8 cellular contexts compared by ENCODE assay signal in the genomic region with DNA sequence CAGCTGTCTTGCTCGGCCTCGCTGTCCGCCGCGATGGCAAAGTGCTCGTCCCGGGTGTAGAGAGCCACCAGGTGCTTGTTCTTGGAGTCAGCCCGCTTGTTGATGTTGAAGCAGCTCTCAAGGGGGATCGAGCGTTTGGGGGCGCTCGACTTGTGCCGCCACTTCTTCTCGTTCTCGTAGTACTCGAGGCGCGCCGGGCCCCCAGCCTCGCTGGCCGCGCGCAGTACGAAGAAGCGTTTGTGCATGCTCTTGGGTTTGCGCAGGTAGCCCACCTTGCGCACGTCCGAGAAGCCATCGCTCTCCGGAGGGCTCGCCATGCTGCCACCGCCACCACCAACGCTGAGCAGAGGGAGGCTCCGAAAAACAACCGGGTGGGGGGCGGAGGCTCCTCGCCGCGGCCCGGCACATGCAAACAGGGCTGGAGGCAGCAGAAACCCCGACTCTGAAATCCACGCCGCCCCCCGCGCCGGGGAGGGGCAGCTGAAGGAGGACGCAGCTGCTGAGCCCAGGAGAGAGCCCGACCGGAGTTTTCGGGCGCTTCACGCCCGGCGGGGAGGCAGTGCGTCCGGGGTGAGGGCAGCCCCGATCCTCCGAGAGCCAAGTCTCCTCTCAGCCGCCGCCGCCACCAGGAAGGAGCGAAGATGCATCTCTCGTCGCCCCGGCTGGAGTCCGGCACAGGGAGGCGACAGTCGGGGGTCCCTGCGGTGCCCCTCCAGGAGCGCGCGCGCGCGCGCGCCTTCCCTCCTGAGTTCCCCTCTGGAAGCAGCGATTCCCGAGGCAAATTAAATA. TPM values are rescaled to one million over a fixed set of nuclear protein-coding genes. Genes with fewer than 3 reads are reported as not detected.
DNase-seq lines count a peak whose midpoint lies in the region; ATAC-seq and TF ChIP-seq lines count a peak whose summit lies in the region.

No MANE protein-coding gene starts in this region.

- H3K4me3 ChIP-seq in duodenal mucosa (ENCODE audit: low read depth in 1 of 2, low read length in 2 of 2) (peak overlapping the region; percentile 77 to 84), lung (peak overlapping the region; percentile 64)

- H3K36me3 ChIP-seq in duodenal mucosa (ENCODE audit: control insufficient read depth in 1 of 2, insufficient read depth in 2 of 2, low read length in 2 of 2) (no peaks in the 10 kb centered on the region), lung (ENCODE audit: control insufficient read depth in 2 of 2, insufficient read depth in 2 of 2, low read length in 2 of 2) (no peaks in the 10 kb centered on the region)

- peaks cover 25 to 56% of the 10 kb centered on the region in 2 donors for H3K4me1 ChIP-seq in duodenal mucosa (ENCODE audit: control insufficient read depth in 1 of 2, insufficient read depth in 2 of 2, low read length in 2 of 2)
- peaks cover 0 to 13% of the 10 kb centered on the region in 2 donors for H3K4me1 ChIP-seq in lung (ENCODE audit: control insufficient read depth in 2 of 2, insufficient read depth in 2 of 2, low read length in 2 of 2)

- POLR2A ChIA-PET in activated B cell treated with CpG ODN at 0.5 μM for 24 hours (lab: Charles Lee): interaction anchor here (0.7 to 3.4 kb wide), 10 partner anchors 8 to 910 kb away, joined by 3 to 34 read pairs (median 6); partner anchors contain the start of gene RHBDD1

- in situ Hi-C loops in ACHN (cut with HindIII; ENCODE audit: low pct_ligation_motif_present, low pct_unique_long_range_greater_than_20kb, low sequenced_read_pairs): no loop called here

- peak; percentile 19 for ATAC-seq in GM19025 (IDR thresholded peaks at IDR 0.05; ENCODE audit: low read depth, unreplicated experiment)
- ATAC-seq in HG03442 (IDR thresholded peaks at IDR 0.05; ENCODE audit: unreplicated experiment): peak; percentile 25
- peak; percentile 11 for ATAC-seq in activated B cell treated with CpG ODN at 0.5 μM for 24 hours (ENCODE audit: low read depth)
- ATAC-seq in lung (ENCODE audit: insufficient read depth, low FRiP score): no peak

- CTCF ChIA-PET in activated B cell treated with CpG ODN at 0.5 μM for 24 hours (lab: Charles Lee): interaction anchor here (1.1 to 6.0 kb wide), 7 partner anchors 9 to 908 kb away, joined by 3 to 59 read pairs (median 10); partner anchors contain the start of gene RHBDD1

- peak overlapping the region; percentile 92 for H3K4me3 Mint-ChIP-seq in activated B cell treated with CpG ODN at 0.5 μM for 24 hours

- WGBS in lung, 2 donors: 2 to 6% methylated on average over 78 to 80 of the region's 80 CpGs

- no peaks in the 10 kb centered on the region for H3K27me3 Mint-ChIP-seq in activated B cell treated with CpG ODN at 0.5 μM for 24 hours

- TF ChIP-seq CTCF in activated B cell treated with CpG ODN at 0.5 μM for 24 hours (IDR thresholded peaks at IDR 0.05) (no peak), lung (IDR thresholded peaks at IDR 0.05; ENCODE audit: control extremely low read depth, extremely low read depth) (no peak)

- no peaks in the 10 kb centered on the region for H3K9me3 ChIP-seq in duodenal mucosa (ENCODE audit: control insufficient read depth in 1 of 2, low read length in 2 of 2)
- peaks cover 0 to 4% of the 10 kb centered on the region in 2 donors for H3K9me3 ChIP-seq in lung (ENCODE audit: control insufficient read depth in 2 of 2, insufficient read depth in 1 of 2, low read length in 1 of 2)

- peaks cover 1% of the 10 kb centered on the region for H3K36me3 Mint-ChIP-seq in activated B cell treated with CpG ODN at 0.5 μM for 24 hours (ENCODE audit: low read depth)

- H3K27me3 ChIP-seq in duodenal mucosa (ENCODE audit: control insufficient read depth in 1 of 2, insufficient read depth in 2 of 2, low read length in 2 of 2): no peaks in the 10 kb centered on the region
- no peaks in the 10 kb centered on the region for H3K27me3 ChIP-seq in lung (ENCODE audit: control insufficient read depth, insufficient read depth)

- peak overlapping the region; percentile 78 for H3K27ac ChIP-seq in duodenal mucosa (ENCODE audit: low read depth, low read length)
- H3K27ac ChIP-seq in lung (ENCODE audit: low read depth in 1 of 2, low read length in 1 of 2): peak overlapping the region; percentile 74 to 89

- H3K4me1 Mint-ChIP-seq in activated B cell treated with CpG ODN at 0.5 μM for 24 hours: peaks cover 44% of the 10 kb centered on the region

- H3K9ac ChIP-seq in duodenal mucosa (ENCODE audit: low read depth in 1 of 2, low read length in 2 of 2): peak overlapping the region; percentile 61 to 74

- peak; percentile 25 for DNase-seq in ACHN
- peak; percentile 56 for DNase-seq in activated B cell treated with CpG ODN at 0.5 μM for 24 hours
- DNase-seq in lung (ENCODE audit: low spot score): peak; percentile 41
- peak; percentile 31 to 71 (median 50) for DNase-seq in stimulated activated naive CD4-positive, alpha-beta T cell (lab: John Stamatoyannopoulos, UW)
- DNase-seq in SW480 (ENCODE audit: low spot score): no peak

- intact Hi-C loops in activated B cell treated with CpG ODN at 0.5 μM for 24 hours (cut with micrococcal nuclease): loop anchor here (1.0 to 2.0 kb wide), 4 partner anchors 7 to 494 kb away; no protein-coding TSS in a partner anchor

- peak overlapping the region; percentile 74 for H3K27ac Mint-ChIP-seq in activated B cell treated with CpG ODN at 0.5 μM for 24 hours

- H3K9me3 Mint-ChIP-seq in activated B cell treated with CpG ODN at 0.5 μM for 24 hours: no peaks in the 10 kb centered on the region

RNA-seq across cellular contexts. Expression of gene IRS1, which starts 1.0 kb away (rescaled TPM):
- total RNA-seq in activated B cell treated with CpG ODN at 0.5 μM for 24 hours (3.2 and 3.6 TPM in 2 replicates), lung (10 to 100 TPM; 10.9 to 36.7 TPM)
- 1 to 10 TPM; 3.1 to 4.9 TPM for polyA plus RNA-seq in lung

RNA-seq across cellular contexts. Expression of gene RHBDD1, which starts 37.2 kb away (rescaled TPM):
- total RNA-seq in activated B cell treated with CpG ODN at 0.5 μM for 24 hours (71.1 and 90.2 TPM in 2 replicates), lung (10 to 100 TPM; 40.3 to 66.4 TPM)
- polyA plus RNA-seq in lung: 1 to 10 TPM; 4.8 to 9.1 TPM
